8 cellular contexts compared by ENCODE assay signal in genomic region chr4:70734168-70734954, GRCh38. TPM values are rescaled to one million over a fixed set of nuclear protein-coding genes. Genes with fewer than 3 reads are reported as not detected.
A peak's percentile ranks its signal among the peaks of the same experiment; 100 is the strongest.
DNase-seq lines count a peak whose midpoint lies in the region; ATAC-seq, FAIRE-seq and TF ChIP-seq lines count a peak whose summit lies in the region.

No MANE protein-coding gene starts in this region.

- no peaks in the 10 kb centered on the region for H3K9me1 ChIP-seq in K562 (ENCODE audit: control insufficient read depth, insufficient read depth, low read length)

- H4K20me1 ChIP-seq in K562 (replicated peaks; ENCODE audit: control insufficient read depth, insufficient read depth, low read length), result no peaks in the 10 kb centered on the region

- CTCF ChIA-PET in K562 (lab: Yijun Ruan, JAX; ENCODE audit: low intra/inter-chr PET ratio), result no interaction called here

- H3K9me3 ChIP-seq in K562 (replicated peaks; ENCODE audit: control insufficient read depth, insufficient read depth, low read depth, low read length) (no peaks in the 10 kb centered on the region), kidney (ENCODE audit: control insufficient read depth in 1 of 2, low read length in 2 of 2) (no peaks in the 10 kb centered on the region)

- H3K4me1 ChIP-seq in K562 (replicated peaks in 1 of 2; ENCODE audit: control insufficient read depth in 2 of 2, insufficient read depth in 2 of 2, low read length in 2 of 2) (peaks cover 0 to 10% of the 10 kb centered on the region in 2 experiments; a peak in 2 of 5 replicates), kidney (ENCODE audit: control insufficient read depth in 1 of 2, insufficient read depth in 1 of 2, low read depth in 1 of 2, low read length in 2 of 2) (peaks cover 2 to 7% of the 10 kb centered on the region in 2 donors)

- intact Hi-C loops in K562 (cut with micrococcal nuclease) (no loop called here), kidney (cut with DNase I) (no loop called here)

- POLR2A ChIA-PET in K562 (lab: Yijun Ruan, JAX), result interaction anchor here (0.6 to 2.5 kb wide), 10 partner anchors 10 to 89 kb away, joined by 3 to 18 read pairs (median 4); partner anchors contain the start of gene RUFY3

- WGBS in K562 (ENCODE audit: insufficient coverage, low coverage, missing lambda C conversion rate), result 9% methylated on average over 5 of the region's 5 CpGs

- H2AFZ ChIP-seq in K562 (ENCODE audit: low read depth, low read length), result peak overlapping the region; percentile 38; the same call in 1 of the 2 replicates

- H3K36me3 ChIP-seq in K562 (ENCODE audit: control insufficient read depth, insufficient read depth, low read length) (no peaks in the 10 kb centered on the region), kidney (ENCODE audit: control insufficient read depth in 1 of 2, insufficient read depth in 2 of 2, low read length in 2 of 2) (no peaks in the 10 kb centered on the region)

- in situ Hi-C loops in K562 (cut with MboI), result no loop called here

- DNase-seq in AG08395 (ENCODE audit: low spot score) (peak; percentile 55), NOMO-1 treated with dmso at 0.1 percent for 144 hours (lab: John Stamatoyannopoulos, UW; ENCODE audit: unreplicated experiment) (peak; percentile 68), K562 (ENCODE audit: extremely low read depth in 1 of 4, low spot score in 3 of 4) (no peak), kidney (no peak), T-helper 9 cell (no peak)
- DNase-seq in stimulated activated naive CD8-positive, alpha-beta T cell treated with anti-CD3 and anti-CD28 coated beads, Interleukin-15, amount 100 ng/mL, for 72 hours, result peak in 1 of 2 donors; percentile 41

- no peak for TF ChIP-seq RAD21 in K562 (CRISPR knock-in tag; conservative IDR thresholded peaks at IDR 0.05 in 1 of 2, IDR thresholded peaks at IDR 0.05 in 1 of 2)

- FAIRE-seq in K562 (lab: Jason Lieb, UNC) (peak; percentile 74), kidney (lab: Jason Lieb, UNC) (no peak)

- TF ChIP-seq POLR2A in GM18505 (IDR thresholded peaks at IDR 0.05; ENCODE audit: borderline replicate concordance, extremely low read depth, insufficient read depth, insufficient read length), result no peak
- no peak for TF ChIP-seq POLR2A in K562 (conservative IDR thresholded peaks at IDR 0.05)

- ATAC-seq in GM18505 (IDR thresholded peaks at IDR 0.05; ENCODE audit: unreplicated experiment) (peak; percentile 91), HG02884 (IDR thresholded peaks at IDR 0.05; ENCODE audit: unreplicated experiment) (peak; percentile 90), K562 (peak; percentile 71)
- ATAC-seq in stimulated activated naive CD8-positive, alpha-beta T cell treated with anti-CD3 and anti-CD28 coated beads, Interleukin-15, amount 100 ng/mL, for 72 hours, result peak; percentile 97

- TF ChIP-seq CTCF in K562 (IDR thresholded peaks at IDR 0.05 in 2 of 3, conservative IDR thresholded peaks at IDR 0.05 in 1 of 3; ENCODE audit: insufficient read depth in 2 of 3, low read depth in 1 of 3, low read length in 3 of 3) (no peak), kidney (IDR thresholded peaks at IDR 0.05; ENCODE audit: borderline replicate concordance, extremely low read depth, insufficient read depth) (peak; percentile 8)

- H3K4me3 ChIP-seq in K562 (peak overlapping the region; percentile 4; the same call in 1 of the 2 replicates), kidney (ENCODE audit: low read length in 2 of 2) (peak overlapping the region; percentile 73 to 81)

- peak overlapping the region in 1 of 2 experiments; percentile 19; a peak in 1 of 4 replicates for H3K9ac ChIP-seq in K562 (ENCODE audit: insufficient read depth in 1 of 2, low read depth in 2 of 2, low read length in 2 of 2)
- peak overlapping the region in 1 of 2 donors; percentile 68 for H3K9ac ChIP-seq in kidney (ENCODE audit: low read length in 2 of 2)

- H3K9me3 Mint-ChIP-seq in stimulated activated naive CD8-positive, alpha-beta T cell treated with anti-CD3 and anti-CD28 coated beads, Interleukin-15, amount 100 ng/mL, for 72 hours, result no peaks in the 10 kb centered on the region

- peaks cover 47% of the 10 kb centered on the region for H3K4me1 Mint-ChIP-seq in stimulated activated naive CD8-positive, alpha-beta T cell treated with anti-CD3 and anti-CD28 coated beads, Interleukin-15, amount 100 ng/mL, for 72 hours

- TF ChIP-seq EP300 in K562 (IDR thresholded peaks at IDR 0.05; ENCODE audit: low read length), result no peak

- no peaks in the 10 kb centered on the region for H3K27me3 ChIP-seq in K562 (ENCODE audit: control insufficient read depth in 2 of 2, insufficient read depth in 2 of 2, low read length in 2 of 2)

- H3K4me3 Mint-ChIP-seq in stimulated activated naive CD8-positive, alpha-beta T cell treated with anti-CD3 and anti-CD28 coated beads, Interleukin-15, amount 100 ng/mL, for 72 hours, result peak overlapping the region; percentile 76 to 84

- BruUV-seq in K562 (replicated peaks; lab: Mats Ljungman, UMichigan), result no TSS peak

- no peaks in the 10 kb centered on the region for H3K27me3 Mint-ChIP-seq in stimulated activated naive CD8-positive, alpha-beta T cell treated with anti-CD3 and anti-CD28 coated beads, Interleukin-15, amount 100 ng/mL, for 72 hours

- H3K27ac ChIP-seq in K562 (ENCODE audit: extremely low read depth, low read depth, low read length), result peak overlapping the region; percentile 19; the same call in 1 of the 3 replicates
- peak overlapping the region; percentile 38 to 77 for H3K27ac ChIP-seq in kidney (ENCODE audit: low read depth in 2 of 2, low read length in 2 of 2)

- no peaks in the 10 kb centered on the region for H3K79me2 ChIP-seq in K562 (ENCODE audit: control insufficient read depth, insufficient read depth, low read length)

- peak overlapping the region in 1 of 2 donors; percentile 26 for H3K27ac Mint-ChIP-seq in stimulated activated naive CD8-positive, alpha-beta T cell treated with anti-CD3 and anti-CD28 coated beads, Interleukin-15, amount 100 ng/mL, for 72 hours

- H3K4me2 ChIP-seq in K562 (ENCODE audit: insufficient read depth, low read length), result peak overlapping the region; percentile 65

TF ChIP-seq in K562, 482 proteins besides CTCF, POLR2A, EP300 and RAD21 (continues in another document):
- TF ChIP-seq NFE2 (IDR thresholded peaks at IDR 0.05; ENCODE audit: low read depth) (0 out of 2 replicates have a peak, but pooled peaks have one; percentile 27), ZNF395 (CRISPR knock-in tag; IDR thresholded peaks at IDR 0.05) (0 out of 2 replicates have a peak, but pooled peaks have one; percentile 33), ZNF551 (CRISPR knock-in tag; IDR thresholded peaks at IDR 0.05) (no peak), SOX6 (IDR thresholded peaks at IDR 0.05) (peak; percentile 83), STAT5A (IDR thresholded peaks at IDR 0.05; ENCODE audit: borderline replicate concordance, low read length) (no peak)

RNA-seq across cellular contexts. Expression of gene RUFY3, which starts 12.6 kb away (rescaled TPM):
- 17.6 and 69.3 TPM in 2 replicates for total RNA-seq in K562 (2011; cell fraction: chromatin; rRNA removed; ENCODE audit: low replicate concordance)
- total RNA-seq in K562 (2011; cell fraction: nucleolus; rRNA removed), result 10.0 and 18.6 TPM in 2 replicates
- total RNA-seq in K562 (2011; cell fraction: nucleoplasm; rRNA removed), result 28.0 and 44.3 TPM in 2 replicates
- total RNA-seq in K562 (2014; rRNA removed), result 20.0 and 22.2 TPM in 2 replicates
- 28.1 and 30.8 TPM in 2 replicates for total RNA-seq in K562 (2014; rRNA removed; fragmentation: Illumina TruSeq; extraction: Trizol)
- total RNA-seq in K562 (2015; rRNA removed; fragmentation: Illumina TruSeq; extraction: Trizol), result 25.0 and 25.3 TPM in 2 replicates
- total RNA-seq in K562 (2021), result 24.0 and 31.1 TPM in 2 replicates
- 18.2 and 21.5 TPM in 2 replicates for polyA plus RNA-seq in K562 (2011; rRNA removed)
- polyA plus RNA-seq in K562 (2011; cell fraction: cytosol; rRNA removed), result 4.5 and 4.7 TPM in 2 replicates
- 28.3 and 29.4 TPM in 2 replicates for polyA plus RNA-seq in K562 (2011; cell fraction: nucleus; rRNA removed)
- polyA plus RNA-seq in K562 (2012), result 11.2 and 23.7 TPM in 2 replicates
- polyA plus RNA-seq in K562 (2014; fragmentation: Illumina TruSeq; extraction: Trizol), result 16.0 and 18.6 TPM in 2 replicates
- polyA plus RNA-seq in K562 (2014; fragmentation: Nextera tagmentation; extraction: Ambion mirVana), result 1 to 10 TPM; 4.2 to 4.5 TPM
- polyA plus RNA-seq in K562 (2014; rRNA removed), result 15.1 and 15.4 TPM in 2 replicates
- 19.9 and 21.8 TPM in 2 replicates for polyA minus RNA-seq in K562 (2011; rRNA and poly(A)+ RNA removed)
- 9.9 and 16.1 TPM in 2 replicates for polyA minus RNA-seq in K562 (2011; cell fraction: cytosol; rRNA and poly(A)+ RNA removed)
- polyA minus RNA-seq in K562 (2011; cell fraction: nucleus; rRNA and poly(A)+ RNA removed), result 13.6 and 17.3 TPM in 2 replicates
- 72.5 TPM for total RNA-seq in kidney
- polyA plus RNA-seq in kidney (ENCODE audit: insufficient read depth, low read depth, low replicate concordance), result 40.6 TPM

RNA-seq across cellular contexts. Expression of gene UTP3, which starts 46.0 kb away (rescaled TPM):
- 6.4 and 21.4 TPM in 2 replicates for total RNA-seq in K562 (2011; cell fraction: chromatin; rRNA removed; ENCODE audit: low replicate concordance)
- total RNA-seq in K562 (2011; cell fraction: nucleolus; rRNA removed), result 6.3 and 6.5 TPM in 2 replicates
- 10.2 and 12.8 TPM in 2 replicates for total RNA-seq in K562 (2011; cell fraction: nucleoplasm; rRNA removed)
- 32.2 and 34.0 TPM in 2 replicates for total RNA-seq in K562 (2014; rRNA removed)
- 34.5 and 35.0 TPM in 2 replicates for total RNA-seq in K562 (2014; rRNA removed; fragmentation: Illumina TruSeq; extraction: Trizol)
- 30.6 and 32.4 TPM in 2 replicates for total RNA-seq in K562 (2015; rRNA removed; fragmentation: Illumina TruSeq; extraction: Trizol)
- 33.4 and 38.8 TPM in 2 replicates for total RNA-seq in K562 (2021)
- polyA plus RNA-seq in K562 (2011; rRNA removed), result 17.2 and 30.9 TPM in 2 replicates
- 12.1 and 15.7 TPM in 2 replicates for polyA plus RNA-seq in K562 (2011; cell fraction: cytosol; rRNA removed)
- polyA plus RNA-seq in K562 (2011; cell fraction: nucleus; rRNA removed), result 7.1 and 7.7 TPM in 2 replicates
- polyA plus RNA-seq in K562 (2012), result 35.7 and 50.1 TPM in 2 replicates
- polyA plus RNA-seq in K562 (2014; fragmentation: Illumina TruSeq; extraction: Trizol), result 59.1 and 69.3 TPM in 2 replicates
- polyA plus RNA-seq in K562 (2014; fragmentation: Nextera tagmentation; extraction: Ambion mirVana), result 10 to 100 TPM; 11.9 to 12.4 TPM
- polyA plus RNA-seq in K562 (2014; rRNA removed), result 54.6 and 64.8 TPM in 2 replicates
- 12.6 and 17.2 TPM in 2 replicates for polyA minus RNA-seq in K562 (2011; rRNA and poly(A)+ RNA removed)
- 6.4 and 9.3 TPM in 2 replicates for polyA minus RNA-seq in K562 (2011; cell fraction: cytosol; rRNA and poly(A)+ RNA removed)
- polyA minus RNA-seq in K562 (2011; cell fraction: nucleus; rRNA and poly(A)+ RNA removed), result 4.4 and 8.4 TPM in 2 replicates
- total RNA-seq in kidney, result 28.6 TPM
- 25.8 TPM for polyA plus RNA-seq in kidney (ENCODE audit: insufficient read depth, low read depth, low replicate concordance)

Comparison
In these comparisons a context has a peak if more than half of its experiments do, and no peak if none do; other contexts are left out.
1. DNase-seq: peak in AG08395 (single experiment) and NOMO-1 treated with dmso at 0.1 percent for 144 hours (single experiment); none in K562 (0 of 4), kidney (single experiment) and T-helper 9 cell (single experiment).
2. Peak in every context shown above with its lines, with median percentiles within 50 percentile points of each other: ATAC-seq.